Comparison of ENCODE assay signal across 13 cellular contexts in the genomic region with DNA sequence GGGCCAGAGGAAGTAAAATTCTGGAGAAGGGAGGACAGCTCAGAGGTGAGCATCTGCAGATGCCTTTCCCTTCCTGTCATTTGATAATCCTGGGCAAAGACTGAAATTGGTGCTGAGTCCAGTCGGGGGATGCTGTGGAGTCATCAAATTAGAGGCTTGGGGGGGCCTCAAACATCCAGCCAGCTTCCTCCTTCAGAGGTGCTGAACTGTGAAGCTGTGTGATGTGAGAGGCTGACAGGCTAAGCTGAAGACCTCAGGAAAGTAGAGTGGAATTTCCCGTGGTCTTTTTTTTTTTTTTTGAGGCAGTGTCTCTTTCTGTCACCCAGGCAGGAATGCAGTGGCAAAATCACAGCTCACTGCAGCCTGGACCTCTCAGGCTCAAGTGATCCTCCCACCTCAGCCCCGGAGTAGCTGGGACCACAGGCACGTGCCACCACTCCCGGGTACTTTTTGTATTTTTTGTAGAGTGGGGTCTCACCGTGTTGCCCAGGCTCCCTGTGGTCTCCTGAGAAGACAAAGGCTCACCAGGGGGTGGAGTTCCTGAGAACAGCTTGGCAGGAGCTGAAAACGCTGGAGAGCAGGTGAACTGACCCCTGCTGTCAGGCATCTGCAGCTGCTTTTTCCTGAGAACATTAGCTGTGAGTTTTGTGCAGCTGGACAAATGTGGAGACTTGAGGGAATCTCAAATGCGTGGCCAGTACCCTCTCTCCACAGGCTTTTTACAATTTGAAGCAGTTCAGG. TPM values are rescaled to one million over a fixed set of nuclear protein-coding genes. Genes with fewer than 3 reads are reported as not detected.
DNase-seq lines count a peak whose midpoint lies in the region; ATAC-seq and TF ChIP-seq lines count a peak whose summit lies in the region.
"Had no signal": no experiment of that assay in that cellular context is flagged by ENCODE, and none has a peak within 500 bp of the region (broad histone marks: within the 10 kb centered on the region; RNA-seq: fewer than 3 reads in every experiment).

No MANE protein-coding gene starts in this region.

- H3K4me3 ChIP-seq in Loucy (ENCODE audit: low read length, poor library complexity, severe bottlenecking) (no peak overlapping the region), parathyroid adenoma (ENCODE audit: low read depth, low read length) (no peak overlapping the region)
- H3K4me3 ChIP-seq: ascending aorta, SK-N-MC, testis had no signal

- no peak overlapping the region for H3K9ac ChIP-seq in Loucy (ENCODE audit: low read depth, low read length, poor library complexity, severe bottlenecking)
- no peak overlapping the region for H3K9ac ChIP-seq in parathyroid adenoma

- ATAC-seq in GM18861 (IDR thresholded peaks at IDR 0.05; ENCODE audit: unreplicated experiment): no peak
- no peak for ATAC-seq in activated CD8-positive, alpha-beta memory T cell treated with anti-CD3 and anti-CD28 coated beads, Interleukin-2, amount 10 ng/mL, durations not matched to agents 7 days and 5 days
- ATAC-seq in HG03135 (IDR thresholded peaks at IDR 0.05; ENCODE audit: unreplicated experiment): no peak

- H3K27me3 Mint-ChIP-seq in activated CD8-positive, alpha-beta memory T cell treated with anti-CD3 and anti-CD28 coated beads, Interleukin-2, amount 10 ng/mL, durations not matched to agents 7 days and 5 days: peaks cover 20% of the 10 kb centered on the region

- no peaks in the 10 kb centered on the region for H3K9me2 ChIP-seq in Loucy (replicated peaks; ENCODE audit: low read depth, low read length)

- H3K4me1 ChIP-seq in Loucy (ENCODE audit: insufficient read depth, low read length, poor library complexity, severe bottlenecking): no peaks in the 10 kb centered on the region
- peaks cover 48% of the 10 kb centered on the region for H3K4me1 ChIP-seq in parathyroid adenoma
- H3K4me1 ChIP-seq: ascending aorta, testis had no signal

- H3K4me2 ChIP-seq in Loucy (ENCODE audit: low read depth, low read length, poor library complexity, severe bottlenecking) (no peak overlapping the region), parathyroid adenoma (ENCODE audit: low read length) (no peak overlapping the region)

- no peak overlapping the region for H3K27ac Mint-ChIP-seq in activated CD8-positive, alpha-beta memory T cell treated with anti-CD3 and anti-CD28 coated beads, Interleukin-2, amount 10 ng/mL, durations not matched to agents 7 days and 5 days

- no peaks in the 10 kb centered on the region for H3K36me3 Mint-ChIP-seq in activated CD8-positive, alpha-beta memory T cell treated with anti-CD3 and anti-CD28 coated beads, Interleukin-2, amount 10 ng/mL, durations not matched to agents 7 days and 5 days

- H3F3A ChIP-seq in Loucy (ENCODE audit: low read depth): no peaks in the 10 kb centered on the region

- no peaks in the 10 kb centered on the region for H3K9me3 ChIP-seq in Loucy (ENCODE audit: insufficient read depth, low read depth, low read length)
- no peaks in the 10 kb centered on the region for H3K9me3 ChIP-seq in parathyroid adenoma (ENCODE audit: control insufficient read depth, low read length)
- H3K9me3 ChIP-seq: ascending aorta, testis had no signal

- no peaks in the 10 kb centered on the region for H3K4me1 Mint-ChIP-seq in activated CD8-positive, alpha-beta memory T cell treated with anti-CD3 and anti-CD28 coated beads, Interleukin-2, amount 10 ng/mL, durations not matched to agents 7 days and 5 days

- H3K36me3 ChIP-seq in Loucy (ENCODE audit: insufficient read depth, low read length) (no peaks in the 10 kb centered on the region), parathyroid adenoma (ENCODE audit: control insufficient read depth, insufficient read depth, low read length) (no peaks in the 10 kb centered on the region)
- H3K36me3 ChIP-seq: ascending aorta had no signal

- H3K79me2 ChIP-seq in Loucy (ENCODE audit: insufficient read depth, low read length) (no peaks in the 10 kb centered on the region), parathyroid adenoma (no peaks in the 10 kb centered on the region)

- H2AFZ ChIP-seq in Loucy (ENCODE audit: low read length) (0 out of 2 replicates have a peak overlapping the region, but pooled peaks have one; percentile 10), parathyroid adenoma (peak overlapping the region; percentile 57)

- H3K27me3 ChIP-seq in Loucy (ENCODE audit: insufficient read depth, low read length, poor library complexity, severe bottlenecking): no peaks in the 10 kb centered on the region
- peaks cover 3% of the 10 kb centered on the region for H3K27me3 ChIP-seq in parathyroid adenoma (ENCODE audit: control insufficient read depth, insufficient read depth, low read length)
- H3K27me3 ChIP-seq: ascending aorta, testis had no signal

- DNase-seq in SW480 (ENCODE audit: low spot score) (peak; percentile 34), cerebellar nuclear complex (lab: John Stamatoyannopoulos, UW) (no peak)
- DNase-seq in activated CD8-positive, alpha-beta memory T cell treated with anti-CD3 and anti-CD28 coated beads, Interleukin-2, amount 10 ng/mL, durations not matched to agents 7 days and 5 days: no peak
- DNase-seq: erythroblast, nucleus accumbens, testis had no signal

- H4K20me1 ChIP-seq in Loucy (ENCODE audit: insufficient read depth, low read length, poor library complexity, severe bottlenecking): no peaks in the 10 kb centered on the region

- TF ChIP-seq CTCF in GM12872 (IDR thresholded peaks at IDR 0.05; ENCODE audit: insufficient read depth, low read depth, low read length) (peak; percentile 50), Loucy (conservative IDR thresholded peaks at IDR 0.05; ENCODE audit: low read length) (peak; percentile 38), parathyroid adenoma (IDR thresholded peaks at IDR 0.05) (peak; percentile 68)

- no peak overlapping the region for H3K27ac ChIP-seq in parathyroid adenoma
- H3K27ac ChIP-seq: ascending aorta, SK-N-MC, testis had no signal

- H3K9me3 Mint-ChIP-seq in activated CD8-positive, alpha-beta memory T cell treated with anti-CD3 and anti-CD28 coated beads, Interleukin-2, amount 10 ng/mL, durations not matched to agents 7 days and 5 days (ENCODE audit: low read depth): no peaks in the 10 kb centered on the region

- CTCF ChIA-PET in activated CD8-positive, alpha-beta memory T cell treated with anti-CD3 and anti-CD28 coated beads, Interleukin-2, amount 10 ng/mL, durations not matched to agents 7 days and 5 days (lab: Charles Lee): interaction anchor here (0.7 kb wide), 2 partner anchors 119 to 155 kb away, joined by 3 read pairs; no protein-coding TSS in a partner anchor

- H3K4me3 Mint-ChIP-seq in activated CD8-positive, alpha-beta memory T cell treated with anti-CD3 and anti-CD28 coated beads, Interleukin-2, amount 10 ng/mL, durations not matched to agents 7 days and 5 days: no peak overlapping the region

RNA-seq across cellular contexts. Expression of a gene that starts 6.1 kb away (rescaled TPM):
- not detected for total RNA-seq in activated CD8-positive, alpha-beta memory T cell treated with anti-CD3 and anti-CD28 coated beads, Interleukin-2, amount 10 ng/mL, durations not matched to agents 7 days and 5 days
- total RNA-seq: ascending aorta had no signal

RNA-seq across cellular contexts. Expression of a gene that starts 33.8 kb away (rescaled TPM):
- total RNA-seq in activated CD8-positive, alpha-beta memory T cell treated with anti-CD3 and anti-CD28 coated beads, Interleukin-2, amount 10 ng/mL, durations not matched to agents 7 days and 5 days: not detected
- total RNA-seq: ascending aorta had no signal
